Comparison of ENCODE assay signal across 9 cellular contexts in genomic region chr17:76446449-76447231, GRCh38. TPM values are rescaled to one million over a fixed set of nuclear protein-coding genes. Genes with fewer than 3 reads are reported as not detected.
DNase-seq lines count a peak whose midpoint lies in the region; ATAC-seq and TF ChIP-seq lines count a peak whose summit lies in the region.
"Had no signal": no experiment of that assay in that cellular context is flagged by ENCODE, and none has a peak within 500 bp of the region (broad histone marks: within the 10 kb centered on the region; RNA-seq: fewer than 3 reads in every experiment).

No MANE protein-coding gene starts in this region.

- no peaks in the 10 kb centered on the region for H3K36me3 ChIP-seq in left lung
- H3K36me3 ChIP-seq: Peyer's patch had no signal

- H3K4me3 ChIP-seq in astrocyte of the spinal cord (ENCODE audit: low read depth, low read length) (peak overlapping the region; percentile 13), left lung (no peak overlapping the region)
- H3K4me3 ChIP-seq: Peyer's patch had no signal

- H3K4me1 ChIP-seq in left lung: peaks cover 10 to 50% of the 10 kb centered on the region in 2 donors

- DNase-seq in AG20443 (ENCODE audit: low spot score): peak; percentile 52
- DNase-seq in HT-29 (ENCODE audit: low spot score): peak; percentile 67
- DNase-seq in astrocyte of the spinal cord (ENCODE audit: low read depth, low spot score): peak; percentile 78
- DNase-seq in left lung: peak in 1 of 2 donors; percentile 61
- DNase-seq in globus pallidus (ENCODE audit: low spot score): no peak
- no peak for DNase-seq in activated CD8-positive, alpha-beta memory T cell treated with anti-CD3 and anti-CD28 coated beads, Interleukin-2, amount 50 U/mL, for 4 hours
- no peak for DNase-seq in stimulated activated CD4-positive, alpha-beta T cell treated with anti-CD3 and anti-CD28 coated beads, Interleukin-4, amount 100 ng/mL, for 1 hour

- intact Hi-C loops in left lung (cut with DNase I): no loop called here

- ATAC-seq in left lung: peak; percentile 86
- ATAC-seq in HG03135 (IDR thresholded peaks at IDR 0.05; ENCODE audit: unreplicated experiment): no peak

- in situ Hi-C loops in astrocyte of the spinal cord (cut with HindIII; ENCODE audit: low sequenced_read_pairs): no loop called here

- H3K9me3 ChIP-seq in left lung: no peaks in the 10 kb centered on the region
- H3K9me3 ChIP-seq: Peyer's patch had no signal

- H3K27me3 ChIP-seq in left lung: no peaks in the 10 kb centered on the region
- H3K27me3 ChIP-seq: Peyer's patch had no signal

- no peak for TF ChIP-seq CTCF in astrocyte of the spinal cord (IDR thresholded peaks at IDR 0.05; ENCODE audit: low read depth, low read length)
- no peak for TF ChIP-seq CTCF in left lung (IDR thresholded peaks at IDR 0.05)

- peak overlapping the region in 1 of 2 donors; percentile 41 for H3K27ac ChIP-seq in left lung

RNA-seq across cellular contexts. Expression of gene UBE2O, which starts 6.3 kb away (rescaled TPM):
- 22.4 and 24.4 TPM in 2 replicates for total RNA-seq in HT-29 (2014; rRNA removed; shearing (Covaris generic))
- total RNA-seq in left lung: 10 to 100 TPM; 20.1 to 23.2 TPM

RNA-seq across cellular contexts. Expression of gene AANAT, which starts 20.8 kb away (rescaled TPM):
- not detected in 2 replicates for total RNA-seq in HT-29 (2014; rRNA removed; shearing (Covaris generic))
- not detected for total RNA-seq in left lung
- total RNA-seq: Peyer's patch had no signal

RNA-seq across cellular contexts. Expression of gene RHBDF2, which starts 54.6 kb away (rescaled TPM):
- total RNA-seq in HT-29 (2014; rRNA removed; shearing (Covaris generic)): 42.0 and 46.5 TPM in 2 replicates
- 10 to 100 TPM; 24.9 to 61.7 TPM for total RNA-seq in left lung

Comparison
In these comparisons a context has a peak if more than half of its experiments do, and no peak if none do; other contexts are left out.
1. DNase-seq: peak in AG20443 (single experiment), HT-29 (single experiment) and astrocyte of the spinal cord (single experiment); none in globus pallidus (single experiment), activated CD8-positive, alpha-beta memory T cell treated with anti-CD3 and anti-CD28 coated beads, Interleukin-2, amount 50 U/mL, for 4 hours (single experiment) and stimulated activated CD4-positive, alpha-beta T cell treated with anti-CD3 and anti-CD28 coated beads, Interleukin-4, amount 100 ng/mL, for 1 hour (single experiment).